Comparison of ENCODE assay signal across 8 cellular contexts in the genomic region with DNA sequence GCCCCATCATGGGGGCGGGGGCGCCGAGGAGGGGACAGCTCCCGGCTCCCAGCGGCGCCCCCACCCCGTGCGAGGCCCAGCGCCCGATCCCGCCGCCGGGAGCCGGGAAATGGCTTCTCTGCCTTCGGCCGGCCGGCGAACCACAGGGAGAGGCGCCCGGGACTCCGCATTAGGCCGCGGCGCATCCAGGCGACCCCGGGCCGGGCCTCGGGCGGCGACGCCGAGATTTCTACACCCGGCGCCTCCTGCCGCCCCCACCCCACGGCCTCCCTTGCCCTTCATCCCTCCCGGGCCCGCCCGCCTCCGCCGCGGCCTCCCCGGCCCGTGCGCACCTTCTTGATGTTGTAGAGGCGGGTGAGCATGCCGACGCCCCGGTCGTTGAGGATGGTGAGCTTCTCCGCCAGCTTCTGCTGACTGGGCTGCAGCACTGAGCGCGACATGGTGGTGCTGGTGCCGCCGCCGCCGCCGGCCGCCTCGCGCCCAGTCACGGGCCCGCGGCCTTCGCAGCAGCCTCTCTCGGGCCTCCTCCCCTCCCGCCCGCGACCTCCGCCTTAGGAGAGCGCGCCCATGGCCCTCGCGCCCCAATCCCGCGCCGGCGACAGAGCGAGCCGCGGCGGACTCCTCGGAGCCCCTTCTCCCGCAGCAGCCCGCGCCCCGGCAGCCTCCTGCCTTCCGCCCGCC. TPM values are rescaled to one million over a fixed set of nuclear protein-coding genes. Genes with fewer than 3 reads are reported as not detected.
DNase-seq lines count a peak whose midpoint lies in the region; ATAC-seq and TF ChIP-seq lines count a peak whose summit lies in the region.

No MANE protein-coding gene starts in this region.

- H3K9me3 Mint-ChIP-seq in osteocyte (ENCODE audit: unreplicated experiment): no peaks in the 10 kb centered on the region

- no peaks in the 10 kb centered on the region for H3K36me3 Mint-ChIP-seq in osteocyte (ENCODE audit: unreplicated experiment)

- no peak for TF ChIP-seq EP300 in gastroesophageal sphincter (IDR thresholded peaks at IDR 0.05)

- H3K4me1 Mint-ChIP-seq in osteocyte (ENCODE audit: unreplicated experiment): peaks cover 51% of the 10 kb centered on the region

- peak in 1 of 2 donors; percentile 45 for TF ChIP-seq POLR2A in gastroesophageal sphincter (IDR thresholded peaks at IDR 0.05)
- TF ChIP-seq POLR2A in uterus (IDR thresholded peaks at IDR 0.05): no peak

- no peaks in the 10 kb centered on the region for H3K27me3 Mint-ChIP-seq in osteocyte (ENCODE audit: unreplicated experiment)

- intact Hi-C loops in uterus (cut with DNase I; ENCODE audit: low total_unique reads): no loop called here

- H3K27ac ChIP-seq in gastroesophageal sphincter (peak overlapping the region; percentile 82 to 98 (median 97)), uterus (peak overlapping the region; percentile 97 to 99)

- no peaks in the 10 kb centered on the region for H3K36me3 ChIP-seq in gastroesophageal sphincter
- H3K36me3 ChIP-seq in uterus: no peaks in the 10 kb centered on the region

- CTCF ChIA-PET in HEK293T (lab: Yijun Ruan, JAX): no interaction called here

- no peak for TF ChIP-seq CTCF in gastroesophageal sphincter (IDR thresholded peaks at IDR 0.05)
- no peak for TF ChIP-seq CTCF in osteocyte (IDR thresholded peaks at IDR 0.05)
- peak in 1 of 4 experiments; percentile 4 for TF ChIP-seq CTCF in uterus (IDR thresholded peaks at IDR 0.05)

- H3K27me3 ChIP-seq in gastroesophageal sphincter: no peaks in the 10 kb centered on the region
- no peaks in the 10 kb centered on the region for H3K27me3 ChIP-seq in uterus

- WGBS in gastroesophageal sphincter (ENCODE audit: low coverage in 1 of 2), 2 donors: no CpG with 5 or more reads among the region's 89 CpGs

- H3K4me3 ChIP-seq in gastroesophageal sphincter (peak overlapping the region; percentile 74 to 91), uterus (peak overlapping the region; percentile 58 to 90)

- DNase-seq in NCI-H345 (lab: John Stamatoyannopoulos, UW): peak; percentile 42
- no peak for DNase-seq in NCI-H345 treated with DMSO at 0.1 percent for 48 hours (lab: John Stamatoyannopoulos, UW; ENCODE audit: unreplicated experiment)
- DNase-seq in HEK293T (ENCODE audit: extremely low spot score): peak; percentile 39
- DNase-seq in NCI-H460 (ENCODE audit: extremely low read depth, low read depth): peak; percentile 14
- DNase-seq in activated naive CD4-positive, alpha-beta T cell (lab: John Stamatoyannopoulos, UW): peak in 3 of 4 experiments; percentile 8 to 52 (median 37)
- DNase-seq in osteocyte (ENCODE audit: extremely low spot score, unreplicated experiment): peak; percentile 86
- peak; percentile 45 to 53 for DNase-seq in uterus

- POLR2A ChIA-PET in HEK293T (lab: Yijun Ruan, JAX): interaction anchor here (0.6 to 1.6 kb wide), 3 partner anchors 23 to 41 kb away, joined by 4 to 5 read pairs (median 5); a partner anchor contains a TSS

- H3K4me1 ChIP-seq in gastroesophageal sphincter: peaks cover 12 to 52% (median 15%) of the 10 kb centered on the region in 3 donors
- H3K4me1 ChIP-seq in uterus: peaks cover 0 to 30% of the 10 kb centered on the region in 2 donors

- no peaks in the 10 kb centered on the region for H3K9me3 ChIP-seq in gastroesophageal sphincter
- no peaks in the 10 kb centered on the region for H3K9me3 ChIP-seq in uterus

- peak; percentile 67 for ATAC-seq in gastroesophageal sphincter

- H3K4me3 Mint-ChIP-seq in osteocyte (ENCODE audit: unreplicated experiment): peak overlapping the region; percentile 95

- H3K27ac Mint-ChIP-seq in osteocyte (ENCODE audit: unreplicated experiment): peak overlapping the region; percentile 96

TF ChIP-seq in HEK293T, 16 proteins besides CTCF, POLR2A, EP300 and RAD21:
- TF ChIP-seq ELF4 (IDR thresholded peaks at IDR 0.05) (no peak), LEF1 (IDR thresholded peaks at IDR 0.05; ENCODE audit: borderline replicate concordance) (no peak), NFRKB (IDR thresholded peaks at IDR 0.05) (no peak), FOXA1 (IDR thresholded peaks at IDR 0.05) (no peak), SUZ12 (IDR thresholded peaks at IDR 0.05) (no peak), FOXK2 (IDR thresholded peaks at IDR 0.05) (no peak), ARNT (IDR thresholded peaks at IDR 0.05) (no peak), FOXM1 (IDR thresholded peaks at IDR 0.05; ENCODE audit: borderline replicate concordance) (no peak), CTBP1 (IDR thresholded peaks at IDR 0.05; ENCODE audit: borderline replicate concordance) (no peak), HDGF (IDR thresholded peaks at IDR 0.05; ENCODE audit: borderline replicate concordance) (no peak), ZNF384 (IDR thresholded peaks at IDR 0.05) (no peak), BHLHE40 (IDR thresholded peaks at IDR 0.05; ENCODE audit: borderline replicate concordance) (no peak), SP1 (IDR thresholded peaks at IDR 0.05) (no peak), TARDBP (IDR thresholded peaks at IDR 0.05) (no peak), L3MBTL2 (conservative IDR thresholded peaks at IDR 0.05) (no peak)
- TF ChIP-seq, protein P1, sequence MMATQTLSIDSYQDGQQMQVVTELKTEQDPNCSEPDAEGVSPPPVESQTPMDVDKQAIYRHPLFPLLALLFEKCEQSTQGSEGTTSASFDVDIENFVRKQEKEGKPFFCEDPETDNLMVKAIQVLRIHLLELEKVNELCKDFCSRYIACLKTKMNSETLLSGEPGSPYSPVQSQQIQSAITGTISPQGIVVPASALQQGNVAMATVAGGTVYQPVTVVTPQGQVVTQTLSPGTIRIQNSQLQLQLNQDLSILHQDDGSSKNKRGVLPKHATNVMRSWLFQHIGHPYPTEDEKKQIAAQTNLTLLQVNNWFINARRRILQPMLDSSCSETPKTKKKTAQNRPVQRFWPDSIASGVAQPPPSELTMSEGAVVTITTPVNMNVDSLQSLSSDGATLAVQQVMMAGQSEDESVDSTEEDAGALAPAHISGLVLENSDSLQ (IDR thresholded peaks at IDR 0.05): no peak

RNA-seq across cellular contexts. Expression of a gene that starts 0.5 kb away (rescaled TPM):
- total RNA-seq in NCI-H460 (2014; rRNA removed; shearing (Covaris generic)): 164 and 201 TPM in 2 replicates
- polyA plus RNA-seq in NCI-H460 (2014; cell fraction: nucleus; rRNA removed): 67.4 and 133 TPM in 2 replicates
- total RNA-seq in gastroesophageal sphincter (100 to 1,000 TPM; 185 to 345 (median 292) TPM), osteocyte (157 and 165 TPM in 2 replicates), uterus (100 to 1,000 TPM in 3 of 4 donors, 10 to 100 TPM in 1; 55.3 to 284 (median 167) TPM)

RNA-seq across cellular contexts. Expression of a gene that starts 40.7 kb away (rescaled TPM):
- total RNA-seq in NCI-H460 (2014; rRNA removed; shearing (Covaris generic)): 2.1 and 3.5 TPM in 2 replicates
- 1.3 and 3.5 TPM in 2 replicates for polyA plus RNA-seq in NCI-H460 (2014; cell fraction: nucleus; rRNA removed)
- total RNA-seq in gastroesophageal sphincter: 10 to 100 TPM in 2 of 4 donors, 1 to 10 TPM in 2; 3.9 to 16.7 (median 8.6) TPM
- 3.9 and 4.7 TPM in 2 replicates for total RNA-seq in osteocyte
- total RNA-seq in uterus: 10 to 100 TPM in 1 of 4 donors, 1 to 10 TPM in 2, under 1 TPM in 1; 0.29 to 12.4 (median 3.3) TPM
